Comparison of ENCODE assay signal across 1 cellular context in the genomic region with DNA sequence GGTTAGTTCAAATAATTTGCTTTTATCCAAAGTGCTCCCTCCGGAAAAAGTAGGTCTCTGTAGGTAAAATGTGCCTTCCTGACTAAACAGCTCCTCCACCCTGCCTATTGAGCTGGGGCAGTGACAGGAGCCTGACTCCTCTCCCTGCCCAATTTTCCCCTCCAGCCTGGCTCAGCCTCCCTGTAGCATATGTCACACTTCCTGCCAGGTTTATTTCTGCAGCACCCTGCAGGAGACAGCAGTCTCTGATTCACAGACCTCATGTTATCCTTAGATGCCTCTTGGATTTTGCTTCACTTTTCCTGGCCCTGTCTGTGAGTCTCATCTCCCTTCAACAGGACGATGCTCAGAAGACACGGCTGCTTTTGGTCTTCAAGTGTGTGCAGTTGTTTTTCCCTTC.
TF ChIP-seq lines count a peak whose summit lies in the region.

No MANE protein-coding gene starts in this region.

TF ChIP-seq in H1, 55 proteins besides CTCF, POLR2A, EP300 and RAD21:
- TF ChIP-seq SUZ12 (IDR thresholded peaks at IDR 0.05; ENCODE audit: low read length) (no peak), HDAC6 (IDR thresholded peaks at IDR 0.05; ENCODE audit: low read depth, low read length) (no peak), GABPA (IDR thresholded peaks at IDR 0.05; ENCODE audit: borderline replicate concordance, insufficient read depth, low read length) (no peak), NANOG (IDR thresholded peaks at IDR 0.05; ENCODE audit: insufficient read depth, low read depth, low read length, poor library complexity, severe bottlenecking) (no peak), ATF2 (IDR thresholded peaks at IDR 0.05; ENCODE audit: low read length) (no peak), POU5F1 (IDR thresholded peaks at IDR 0.05; ENCODE audit: low read depth, low read length) (no peak), GTF2F1 (IDR thresholded peaks at IDR 0.05; ENCODE audit: borderline replicate concordance, low read depth, low read length) (no peak), PHF8 (conservative IDR thresholded peaks at IDR 0.05; ENCODE audit: low read depth, low read length) (no peak), BRCA1 (IDR thresholded peaks at IDR 0.05; ENCODE audit: low read depth, low read length) (no peak), KDM4A (IDR thresholded peaks at IDR 0.05; ENCODE audit: low read depth, low read length, severe bottlenecking) (no peak), RFX5 (IDR thresholded peaks at IDR 0.05; ENCODE audit: borderline replicate concordance, low read depth, low read length) (no peak), KDM1A (IDR thresholded peaks at IDR 0.05; ENCODE audit: borderline replicate concordance, low read length) (no peak), ZNF274 (IDR thresholded peaks at IDR 0.05; ENCODE audit: borderline replicate concordance, extremely low read depth, low read length) (no peak), TAF7 (optimal IDR thresholded peaks at IDR 0.05; ENCODE audit: borderline replicate concordance, low read depth, low read length) (no peak), RXRA (IDR thresholded peaks at IDR 0.05; ENCODE audit: insufficient read depth, low read depth, low read length) (no peak)
TF ChIP-seq in H1: peak in this region for 0.
